In genomic region chr5:72408602-72409001, GRCh38 we compare ENCODE assay signal across 25 cellular contexts.
DNase-seq lines count a peak whose midpoint lies in the region; ATAC-seq and TF ChIP-seq lines count a peak whose summit lies in the region.
"Had no signal": no experiment of that assay in that cellular context is flagged by ENCODE, and none has a peak within 500 bp of the region (broad histone marks: within the 10 kb centered on the region; RNA-seq: fewer than 3 reads in every experiment).

No MANE protein-coding gene starts in this region.

- H4K8ac ChIP-seq in neuronal stem cell (ENCODE audit: low read depth, low read length) = no peak overlapping the region

- no peaks in the 10 kb centered on the region for H3K79me1 ChIP-seq in neuronal stem cell (ENCODE audit: low read depth, low read length)

- H2BK5ac ChIP-seq in neuronal stem cell (ENCODE audit: low read length) = no peak overlapping the region

- H3K27me3 ChIP-seq in neuronal stem cell (ENCODE audit: control insufficient read depth in 3 of 3, insufficient read depth in 3 of 3, low read depth in 1 of 3, low read length in 3 of 3) = no peaks in the 10 kb centered on the region
- H3K27me3 ChIP-seq: brain microvascular endothelial cell, esophagus muscularis mucosa had no signal

- H2BK120ac ChIP-seq in neuronal stem cell (ENCODE audit: low read depth, low read length) = no peak overlapping the region

- H3K4ac ChIP-seq in neuronal stem cell (ENCODE audit: low read length) = no peak overlapping the region

- H3K23ac ChIP-seq in neuronal stem cell (ENCODE audit: low read depth, low read length, poor library complexity) = no peak overlapping the region

- no peak overlapping the region for H2AK5ac ChIP-seq in neuronal stem cell (ENCODE audit: low read depth, low read length)

- peaks cover 4% of the 10 kb centered on the region for H3K4me1 Mint-ChIP-seq in activated T-cell treated with anti-CD3 and anti-CD28 coated beads, Interleukin-2, amount 50 U/mL, for 72 hours (ENCODE audit: low read depth)
- H3K4me1 Mint-ChIP-seq: endodermal cell, naive B cell, T-helper 17 cell had no signal

- H3K4me3 Mint-ChIP-seq in activated T-cell treated with anti-CD3 and anti-CD28 coated beads, Interleukin-2, amount 50 U/mL, for 72 hours = no peak overlapping the region
- H3K4me3 Mint-ChIP-seq: CD14-positive monocyte, endodermal cell, HFFc6, naive B cell, T-helper 17 cell had no signal

- H3K27me3 Mint-ChIP-seq in activated T-cell treated with anti-CD3 and anti-CD28 coated beads, Interleukin-2, amount 50 U/mL, for 72 hours (ENCODE audit: low read depth) = peaks cover 21% of the 10 kb centered on the region

- no peak overlapping the region for H3K27ac Mint-ChIP-seq in activated T-cell treated with anti-CD3 and anti-CD28 coated beads, Interleukin-2, amount 50 U/mL, for 72 hours
- H3K27ac Mint-ChIP-seq: endodermal cell, HFFc6, naive B cell, T-helper 17 cell had no signal

- no peaks in the 10 kb centered on the region for H3K4me1 ChIP-seq in neuronal stem cell (ENCODE audit: control insufficient read depth in 2 of 2, insufficient read depth in 1 of 2, low read depth in 1 of 2, low read length in 2 of 2)

- H2AFZ ChIP-seq in neuronal stem cell (ENCODE audit: low read length) = peak overlapping the region; percentile 12

- TF ChIP-seq CTCF in AG10803 (conservative IDR thresholded peaks at IDR 0.05; ENCODE audit: low read length) = no peak

- H3K36me3 ChIP-seq in neuronal stem cell (replicated peaks in 1 of 2; ENCODE audit: control insufficient read depth in 2 of 2, insufficient read depth in 2 of 2, low read length in 2 of 2) = no peaks in the 10 kb centered on the region
- H3K36me3 ChIP-seq: brain microvascular endothelial cell, esophagus muscularis mucosa, thoracic aorta had no signal

- no peaks in the 10 kb centered on the region for H3K9me3 Mint-ChIP-seq in activated T-cell treated with anti-CD3 and anti-CD28 coated beads, Interleukin-2, amount 50 U/mL, for 72 hours

- ATAC-seq in activated T-cell treated with anti-CD3 and anti-CD28 coated beads, Interleukin-2, amount 50 U/mL, for 72 hours (replicated peaks in 1 of 2) = no peak
- ATAC-seq: stimulated activated naive CD8-positive, alpha-beta T cell treated with anti-CD3 and anti-CD28 coated beads, Interleukin-15, Interleukin-2, amounts not matched to agents 100 U/mL and 50 U/mL, for 24 hours; T-helper 17 cell had no signal

- H3K4me2 ChIP-seq in neuronal stem cell (ENCODE audit: insufficient read depth, low read length, poor library complexity, severe bottlenecking) = no peak overlapping the region

- no peak overlapping the region for H3K14ac ChIP-seq in neuronal stem cell (ENCODE audit: low read length)

- no peak overlapping the region for H3K27ac ChIP-seq in neuronal stem cell (replicated peaks; ENCODE audit: low read length)
- H3K27ac ChIP-seq: brain microvascular endothelial cell, coronary artery, esophagus muscularis mucosa, SK-N-MC, thoracic aorta had no signal

- H3K4me3 ChIP-seq in AG10803 (ENCODE audit: low read length) (no peak overlapping the region), neuronal stem cell (ENCODE audit: low read length in 2 of 2) (no peak overlapping the region)
- H3K4me3 ChIP-seq: coronary artery, esophagus muscularis mucosa, SK-N-MC, thoracic aorta had no signal

- H3K18ac ChIP-seq in neuronal stem cell (ENCODE audit: low read length) = no peak overlapping the region

- H2BK15ac ChIP-seq in neuronal stem cell (ENCODE audit: low read length) = no peak overlapping the region

- H4K91ac ChIP-seq in neuronal stem cell (ENCODE audit: low read depth, low read length, poor library complexity) = no peak overlapping the region

- no peak overlapping the region for H3K9ac ChIP-seq in neuronal stem cell (ENCODE audit: low read depth, low read length, poor library complexity)

- no CpG with 5 or more reads among the region's 4 CpGs for WGBS in neuronal stem cell (ENCODE audit: extremely low coverage in 2 of 2, insufficient read length in 2 of 2, insufficient replicate concordance in 1 of 2), 2 donors

- H3K36me3 Mint-ChIP-seq in activated T-cell treated with anti-CD3 and anti-CD28 coated beads, Interleukin-2, amount 50 U/mL, for 72 hours (ENCODE audit: insufficient read depth in 2 of 2) = peaks cover 0 to 3% of the 10 kb centered on the region in 2 donors
- H3K36me3 Mint-ChIP-seq: CD14-positive monocyte, naive B cell had no signal

- DNase-seq in AG10803 (ENCODE audit: low read depth) = peak; percentile 47
- peak; percentile 51 for DNase-seq in NCI-H82 (lab: John Stamatoyannopoulos, UW)
- DNase-seq in fibroblast of gingiva (ENCODE audit: low read depth) = peak; percentile 52
- DNase-seq in neuronal stem cell (ENCODE audit: low spot score) = no peak
- no peak for DNase-seq in DMS 273 treated with DMSO at 0.1 percent for 48 hours (lab: John Stamatoyannopoulos, UW)
- no peak for DNase-seq in activated T-cell treated with anti-CD3 and anti-CD28 coated beads, Interleukin-2, amount 50 U/mL, for 72 hours
- no peak for DNase-seq in kidney glomerular epithelial cell (lab: John Stamatoyannopoulos, UW)
- DNase-seq: activated gamma-delta T cell; brain microvascular endothelial cell; endodermal cell; head of caudate nucleus; HFFc6; left cardiac atrium; mesendoderm; naive B cell; NCI-H187; NCI-H524 treated with DMSO at 0.1 percent for 48 hours; occipital lobe; stimulated activated naive CD8-positive, alpha-beta T cell treated with anti-CD3 and anti-CD28 coated beads, Interleukin-15, Interleukin-2, amounts not matched to agents 100 U/mL and 50 U/mL, for 24 hours; T-helper 17 cell had no signal

- peaks cover 2 to 11% of the 10 kb centered on the region in 2 donors for H3K9me3 ChIP-seq in neuronal stem cell (replicated peaks in 1 of 2; ENCODE audit: control insufficient read depth in 2 of 2, insufficient read depth in 1 of 2, low read depth in 1 of 2, low read length in 2 of 2)
- H3K9me3 ChIP-seq: esophagus muscularis mucosa, thoracic aorta had no signal

- no peak overlapping the region for H2BK12ac ChIP-seq in neuronal stem cell (ENCODE audit: low read length)

Comparison
In these comparisons a context has a peak if more than half of its experiments do, and no peak if none do; other contexts are left out.
1. DNase-seq: peak in AG10803 (single experiment), NCI-H82 (single experiment) and fibroblast of gingiva (single experiment); none in neuronal stem cell (single experiment), DMS 273 treated with DMSO at 0.1 percent for 48 hours (single experiment), activated T-cell treated with anti-CD3 and anti-CD28 coated beads, Interleukin-2, amount 50 U/mL, for 72 hours (0 of 2) and kidney glomerular epithelial cell (single experiment).